ENCODE assay signal across 1 cellular context in the genomic region with DNA sequence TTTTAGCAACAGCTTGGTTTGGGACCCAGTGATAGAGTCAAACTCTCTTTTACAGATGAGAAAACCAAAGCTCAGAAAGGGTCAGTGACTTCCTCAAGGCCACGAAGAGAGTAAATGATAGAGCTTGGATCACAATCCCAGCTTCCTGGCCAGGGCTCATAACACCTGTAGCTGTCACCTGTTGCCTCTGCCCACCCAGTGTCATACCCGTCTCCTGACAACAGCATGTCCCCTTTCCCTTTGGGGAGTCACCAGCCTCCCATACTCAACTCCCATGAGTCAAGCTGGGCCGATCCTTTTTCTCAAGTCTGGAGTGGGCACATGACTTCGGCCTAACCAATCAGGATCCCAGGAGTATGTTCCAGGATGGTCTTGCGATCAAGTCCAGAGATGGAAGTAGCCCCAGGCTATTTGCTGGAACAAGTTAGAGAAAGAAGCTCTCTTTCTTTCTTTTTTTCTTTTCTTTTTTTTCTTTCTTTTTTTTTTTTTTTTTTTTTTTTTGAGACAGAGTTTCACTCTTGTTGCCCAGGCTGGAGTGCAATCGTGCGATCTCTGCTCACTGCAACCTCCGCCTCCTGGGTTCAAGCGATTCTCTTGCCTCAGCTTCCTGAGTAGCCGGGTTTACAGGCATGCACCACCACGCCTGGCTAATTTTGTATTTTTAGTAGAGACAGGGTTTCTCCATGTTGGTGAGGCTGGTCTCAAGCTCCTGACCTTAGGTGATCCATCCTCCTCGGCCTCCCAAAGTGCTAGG.
TF ChIP-seq lines count a peak whose summit lies in the region.

No MANE protein-coding gene starts in this region.

TF ChIP-seq in HEK293, 187 proteins besides CTCF, POLR2A, EP300 and RAD21 (continued from another document):
- peak; percentile 99 for TF ChIP-seq SCRT2 (tag by site-specific recombination; IDR thresholded peaks at IDR 0.05)
- TF ChIP-seq WT1 (tag by site-specific recombination; IDR thresholded peaks at IDR 0.05) = peak; percentile 61; the same call in 1 of the 2 replicates
- TF ChIP-seq ZSCAN23 (tag by site-specific recombination; IDR thresholded peaks at IDR 0.05) = no peak
- no peak for TF ChIP-seq ZNF558 (tag by site-specific recombination; IDR thresholded peaks at IDR 0.05)
- no peak for TF ChIP-seq ZNF211 (tag by site-specific recombination; IDR thresholded peaks at IDR 0.05; ENCODE audit: low read depth)
- no peak for TF ChIP-seq KLF9 (tag by site-specific recombination; IDR thresholded peaks at IDR 0.05; ENCODE audit: low read depth)
- no peak for TF ChIP-seq ZNF184 (tag by site-specific recombination; IDR thresholded peaks at IDR 0.05)
- TF ChIP-seq, protein P1, sequence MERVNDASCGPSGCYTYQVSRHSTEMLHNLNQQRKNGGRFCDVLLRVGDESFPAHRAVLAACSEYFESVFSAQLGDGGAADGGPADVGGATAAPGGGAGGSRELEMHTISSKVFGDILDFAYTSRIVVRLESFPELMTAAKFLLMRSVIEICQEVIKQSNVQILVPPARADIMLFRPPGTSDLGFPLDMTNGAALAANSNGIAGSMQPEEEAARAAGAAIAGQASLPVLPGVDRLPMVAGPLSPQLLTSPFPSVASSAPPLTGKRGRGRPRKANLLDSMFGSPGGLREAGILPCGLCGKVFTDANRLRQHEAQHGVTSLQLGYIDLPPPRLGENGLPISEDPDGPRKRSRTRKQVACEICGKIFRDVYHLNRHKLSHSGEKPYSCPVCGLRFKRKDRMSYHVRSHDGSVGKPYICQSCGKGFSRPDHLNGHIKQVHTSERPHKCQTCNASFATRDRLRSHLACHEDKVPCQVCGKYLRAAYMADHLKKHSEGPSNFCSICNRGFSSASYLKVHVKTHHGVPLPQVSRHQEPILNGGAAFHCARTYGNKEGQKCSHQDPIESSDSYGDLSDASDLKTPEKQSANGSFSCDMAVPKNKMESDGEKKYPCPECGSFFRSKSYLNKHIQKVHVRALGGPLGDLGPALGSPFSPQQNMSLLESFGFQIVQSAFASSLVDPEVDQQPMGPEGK (tag by site-specific recombination; IDR thresholded peaks at IDR 0.05) = no peak
- TF ChIP-seq ZNF174 (tag by site-specific recombination; IDR thresholded peaks at IDR 0.05) = no peak
- TF ChIP-seq, protein P2, sequence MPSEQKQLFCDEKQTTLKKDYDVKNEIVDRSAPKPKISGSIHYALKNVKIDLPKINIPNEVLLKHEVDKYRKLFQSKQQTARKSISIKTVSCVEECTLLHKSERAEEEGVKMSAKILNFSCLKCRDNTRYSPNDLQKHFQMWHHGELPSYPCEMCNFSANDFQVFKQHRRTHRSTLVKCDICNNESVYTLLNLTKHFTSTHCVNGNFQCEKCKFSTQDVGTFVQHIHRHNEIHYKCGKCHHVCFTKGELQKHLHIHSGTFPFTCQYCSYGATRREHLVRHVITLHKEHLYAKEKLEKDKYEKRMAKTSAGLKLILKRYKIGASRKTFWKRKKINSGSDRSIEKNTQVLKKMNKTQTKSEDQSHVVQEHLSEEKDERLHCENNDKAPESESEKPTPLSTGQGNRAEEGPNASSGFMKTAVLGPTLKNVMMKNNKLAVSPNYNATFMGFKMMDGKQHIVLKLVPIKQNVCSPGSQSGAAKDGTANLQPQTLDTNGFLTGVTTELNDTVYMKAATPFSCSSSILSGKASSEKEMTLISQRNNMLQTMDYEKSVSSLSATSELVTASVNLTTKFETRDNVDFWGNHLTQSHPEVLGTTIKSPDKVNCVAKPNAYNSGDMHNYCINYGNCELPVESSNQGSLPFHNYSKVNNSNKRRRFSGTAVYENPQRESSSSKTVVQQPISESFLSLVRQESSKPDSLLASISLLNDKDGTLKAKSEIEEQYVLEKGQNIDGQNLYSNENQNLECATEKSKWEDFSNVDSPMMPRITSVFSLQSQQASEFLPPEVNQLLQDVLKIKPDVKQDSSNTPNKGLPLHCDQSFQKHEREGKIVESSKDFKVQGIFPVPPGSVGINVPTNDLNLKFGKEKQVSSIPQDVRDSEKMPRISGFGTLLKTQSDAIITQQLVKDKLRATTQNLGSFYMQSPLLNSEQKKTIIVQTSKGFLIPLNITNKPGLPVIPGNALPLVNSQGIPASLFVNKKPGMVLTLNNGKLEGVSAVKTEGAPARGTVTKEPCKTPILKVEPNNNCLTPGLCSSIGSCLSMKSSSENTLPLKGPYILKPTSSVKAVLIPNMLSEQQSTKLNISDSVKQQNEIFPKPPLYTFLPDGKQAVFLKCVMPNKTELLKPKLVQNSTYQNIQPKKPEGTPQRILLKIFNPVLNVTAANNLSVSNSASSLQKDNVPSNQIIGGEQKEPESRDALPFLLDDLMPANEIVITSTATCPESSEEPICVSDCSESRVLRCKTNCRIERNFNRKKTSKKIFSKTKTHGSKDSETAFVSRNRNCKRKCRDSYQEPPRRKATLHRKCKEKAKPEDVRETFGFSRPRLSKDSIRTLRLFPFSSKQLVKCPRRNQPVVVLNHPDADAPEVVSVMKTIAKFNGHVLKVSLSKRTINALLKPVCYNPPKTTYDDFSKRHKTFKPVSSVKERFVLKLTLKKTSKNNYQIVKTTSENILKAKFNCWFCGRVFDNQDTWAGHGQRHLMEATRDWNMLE (tag by site-specific recombination; conservative IDR thresholded peaks at IDR 0.05; ENCODE audit: low read depth) = no peak
- TF ChIP-seq ZBTB7A (tag by site-specific recombination; IDR thresholded peaks at IDR 0.05; ENCODE audit: low read depth) = no peak
- no peak for TF ChIP-seq ZNF10 (tag by site-specific recombination; IDR thresholded peaks at IDR 0.05)
- no peak for TF ChIP-seq ZNF248 (tag by site-specific recombination; IDR thresholded peaks at IDR 0.05)
- no peak for TF ChIP-seq ZBTB21 (tag by site-specific recombination; IDR thresholded peaks at IDR 0.05)
- TF ChIP-seq ZNF114 (tag by site-specific recombination; IDR thresholded peaks at IDR 0.05) = no peak
- TF ChIP-seq, protein P3, sequence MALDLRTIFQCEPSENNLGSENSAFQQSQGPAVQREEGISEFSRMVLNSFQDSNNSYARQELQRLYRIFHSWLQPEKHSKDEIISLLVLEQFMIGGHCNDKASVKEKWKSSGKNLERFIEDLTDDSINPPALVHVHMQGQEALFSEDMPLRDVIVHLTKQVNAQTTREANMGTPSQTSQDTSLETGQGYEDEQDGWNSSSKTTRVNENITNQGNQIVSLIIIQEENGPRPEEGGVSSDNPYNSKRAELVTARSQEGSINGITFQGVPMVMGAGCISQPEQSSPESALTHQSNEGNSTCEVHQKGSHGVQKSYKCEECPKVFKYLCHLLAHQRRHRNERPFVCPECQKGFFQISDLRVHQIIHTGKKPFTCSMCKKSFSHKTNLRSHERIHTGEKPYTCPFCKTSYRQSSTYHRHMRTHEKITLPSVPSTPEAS (tag by site-specific recombination; IDR thresholded peaks at IDR 0.05) = no peak
- TF ChIP-seq ZNF416 (tag by site-specific recombination; IDR thresholded peaks at IDR 0.05) = no peak
- no peak for TF ChIP-seq ZNF629 (tag by site-specific recombination; IDR thresholded peaks at IDR 0.05)
- TF ChIP-seq ZNF423 (tag by site-specific recombination; IDR thresholded peaks at IDR 0.05) = no peak
- TF ChIP-seq ZNF48 (tag by site-specific recombination; IDR thresholded peaks at IDR 0.05) = no peak
- TF ChIP-seq, protein P4, sequence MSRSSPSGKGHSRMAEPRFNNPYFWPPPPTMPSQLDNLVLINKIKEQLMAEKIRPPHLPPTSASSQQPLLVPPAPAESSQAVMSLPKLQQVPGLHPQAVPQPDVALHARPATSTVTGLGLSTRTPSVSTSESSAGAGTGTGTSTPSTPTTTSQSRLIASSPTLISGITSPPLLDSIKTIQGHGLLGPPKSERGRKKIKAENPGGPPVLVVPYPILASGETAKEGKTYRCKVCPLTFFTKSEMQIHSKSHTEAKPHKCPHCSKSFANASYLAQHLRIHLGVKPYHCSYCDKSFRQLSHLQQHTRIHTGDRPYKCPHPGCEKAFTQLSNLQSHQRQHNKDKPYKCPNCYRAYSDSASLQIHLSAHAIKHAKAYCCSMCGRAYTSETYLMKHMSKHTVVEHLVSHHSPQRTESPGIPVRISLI (tag by site-specific recombination; IDR thresholded peaks at IDR 0.05) = peak; percentile 86
- TF ChIP-seq HOXC10 (CRISPR knock-in tag; IDR thresholded peaks at IDR 0.05) = no peak
- TF ChIP-seq ZNF76 (tag by site-specific recombination; IDR thresholded peaks at IDR 0.05; ENCODE audit: borderline replicate concordance, low read depth) = no peak
- TF ChIP-seq ZEB2 (tag by site-specific recombination; IDR thresholded peaks at IDR 0.05) = no peak
- peak; percentile 33; the same call in 1 of the 2 replicates for TF ChIP-seq ZBTB17 (tag by site-specific recombination; IDR thresholded peaks at IDR 0.05)
- TF ChIP-seq, protein P5, sequence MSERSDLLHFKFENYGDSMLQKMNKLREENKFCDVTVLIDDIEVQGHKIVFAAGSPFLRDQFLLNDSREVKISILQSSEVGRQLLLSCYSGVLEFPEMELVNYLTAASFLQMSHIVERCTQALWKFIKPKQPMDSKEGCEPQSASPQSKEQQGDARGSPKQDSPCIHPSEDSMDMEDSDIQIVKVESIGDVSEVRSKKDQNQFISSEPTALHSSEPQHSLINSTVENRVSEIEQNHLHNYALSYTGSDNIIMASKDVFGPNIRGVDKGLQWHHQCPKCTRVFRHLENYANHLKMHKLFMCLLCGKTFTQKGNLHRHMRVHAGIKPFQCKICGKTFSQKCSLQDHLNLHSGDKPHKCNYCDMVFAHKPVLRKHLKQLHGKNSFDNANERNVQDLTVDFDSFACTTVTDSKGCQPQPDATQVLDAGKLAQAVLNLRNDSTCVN (tag by site-specific recombination; optimal IDR thresholded peaks at IDR 0.05) = no peak
- no peak for TF ChIP-seq ZNF621 (tag by site-specific recombination; IDR thresholded peaks at IDR 0.05)
- TF ChIP-seq ZNF837 (tag by site-specific recombination; IDR thresholded peaks at IDR 0.05) = no peak
- TF ChIP-seq MEIS1 (CRISPR knock-in tag; IDR thresholded peaks at IDR 0.05; ENCODE audit: borderline replicate concordance) = no peak
- TF ChIP-seq, protein P6, sequence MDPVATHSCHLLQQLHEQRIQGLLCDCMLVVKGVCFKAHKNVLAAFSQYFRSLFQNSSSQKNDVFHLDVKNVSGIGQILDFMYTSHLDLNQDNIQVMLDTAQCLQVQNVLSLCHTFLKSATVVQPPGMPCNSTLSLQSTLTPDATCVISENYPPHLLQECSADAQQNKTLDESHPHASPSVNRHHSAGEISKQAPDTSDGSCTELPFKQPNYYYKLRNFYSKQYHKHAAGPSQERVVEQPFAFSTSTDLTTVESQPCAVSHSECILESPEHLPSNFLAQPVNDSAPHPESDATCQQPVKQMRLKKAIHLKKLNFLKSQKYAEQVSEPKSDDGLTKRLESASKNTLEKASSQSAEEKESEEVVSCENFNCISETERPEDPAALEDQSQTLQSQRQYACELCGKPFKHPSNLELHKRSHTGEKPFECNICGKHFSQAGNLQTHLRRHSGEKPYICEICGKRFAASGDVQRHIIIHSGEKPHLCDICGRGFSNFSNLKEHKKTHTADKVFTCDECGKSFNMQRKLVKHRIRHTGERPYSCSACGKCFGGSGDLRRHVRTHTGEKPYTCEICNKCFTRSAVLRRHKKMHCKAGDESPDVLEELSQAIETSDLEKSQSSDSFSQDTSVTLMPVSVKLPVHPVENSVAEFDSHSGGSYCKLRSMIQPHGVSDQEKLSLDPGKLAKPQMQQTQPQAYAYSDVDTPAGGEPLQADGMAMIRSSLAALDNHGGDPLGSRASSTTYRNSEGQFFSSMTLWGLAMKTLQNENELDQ (tag by site-specific recombination; IDR thresholded peaks at IDR 0.05; ENCODE audit: low read depth) = no peak
- TF ChIP-seq, protein P7, sequence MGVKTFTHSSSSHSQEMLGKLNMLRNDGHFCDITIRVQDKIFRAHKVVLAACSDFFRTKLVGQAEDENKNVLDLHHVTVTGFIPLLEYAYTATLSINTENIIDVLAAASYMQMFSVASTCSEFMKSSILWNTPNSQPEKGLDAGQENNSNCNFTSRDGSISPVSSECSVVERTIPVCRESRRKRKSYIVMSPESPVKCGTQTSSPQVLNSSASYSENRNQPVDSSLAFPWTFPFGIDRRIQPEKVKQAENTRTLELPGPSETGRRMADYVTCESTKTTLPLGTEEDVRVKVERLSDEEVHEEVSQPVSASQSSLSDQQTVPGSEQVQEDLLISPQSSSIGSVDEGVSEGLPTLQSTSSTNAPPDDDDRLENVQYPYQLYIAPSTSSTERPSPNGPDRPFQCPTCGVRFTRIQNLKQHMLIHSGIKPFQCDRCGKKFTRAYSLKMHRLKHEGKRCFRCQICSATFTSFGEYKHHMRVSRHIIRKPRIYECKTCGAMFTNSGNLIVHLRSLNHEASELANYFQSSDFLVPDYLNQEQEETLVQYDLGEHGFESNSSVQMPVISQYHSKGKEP (tag by site-specific recombination; IDR thresholded peaks at IDR 0.05) = no peak
- no peak for TF ChIP-seq ZNF157 (tag by site-specific recombination; IDR thresholded peaks at IDR 0.05)
- TF ChIP-seq ZNF391 (tag by site-specific recombination; IDR thresholded peaks at IDR 0.05; ENCODE audit: borderline replicate concordance, low read depth) = no peak
- no peak for TF ChIP-seq ZIC2 (tag by site-specific recombination; IDR thresholded peaks at IDR 0.05)
- TF ChIP-seq, protein P8, sequence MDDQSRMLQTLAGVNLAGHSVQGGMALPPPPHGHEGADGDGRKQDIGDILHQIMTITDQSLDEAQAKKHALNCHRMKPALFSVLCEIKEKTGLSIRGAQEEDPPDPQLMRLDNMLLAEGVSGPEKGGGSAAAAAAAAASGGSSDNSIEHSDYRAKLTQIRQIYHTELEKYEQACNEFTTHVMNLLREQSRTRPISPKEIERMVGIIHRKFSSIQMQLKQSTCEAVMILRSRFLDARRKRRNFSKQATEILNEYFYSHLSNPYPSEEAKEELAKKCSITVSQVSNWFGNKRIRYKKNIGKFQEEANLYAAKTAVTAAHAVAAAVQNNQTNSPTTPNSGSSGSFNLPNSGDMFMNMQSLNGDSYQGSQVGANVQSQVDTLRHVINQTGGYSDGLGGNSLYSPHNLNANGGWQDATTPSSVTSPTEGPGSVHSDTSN (CRISPR knock-in tag; IDR thresholded peaks at IDR 0.05) = no peak
- TF ChIP-seq KLF16 (tag by site-specific recombination; IDR thresholded peaks at IDR 0.05) = no peak
- no peak for TF ChIP-seq ZSCAN16 (tag by site-specific recombination; IDR thresholded peaks at IDR 0.05)
- TF ChIP-seq SCRT1 (tag by site-specific recombination; IDR thresholded peaks at IDR 0.05; ENCODE audit: borderline replicate concordance) = peak; percentile 99
- no peak for TF ChIP-seq ZNF138 (tag by site-specific recombination; IDR thresholded peaks at IDR 0.05; ENCODE audit: borderline replicate concordance)
